Comparison of ENCODE assay signal across 31 cellular contexts in the genomic region with DNA sequence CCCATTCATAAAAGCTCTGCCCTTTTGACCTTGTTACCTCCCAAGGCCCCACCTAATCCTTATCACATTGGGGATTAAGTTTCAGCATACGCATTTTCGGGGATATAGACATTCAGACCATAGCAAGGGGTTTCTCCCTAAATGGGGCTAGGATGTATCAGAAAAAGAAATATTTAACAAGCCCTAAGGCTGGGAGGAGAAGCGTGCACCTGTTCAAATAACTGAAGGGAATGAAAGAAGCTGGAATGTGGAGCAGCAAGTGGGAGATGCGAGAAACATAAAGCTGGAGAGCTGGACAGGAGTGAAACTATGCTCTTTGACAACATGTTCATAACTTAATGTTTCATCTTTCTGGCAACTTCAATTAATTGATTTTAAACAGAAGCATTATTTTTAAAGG.
"Had no signal": no experiment of that assay in that cellular context is flagged by ENCODE, and none has a peak within 500 bp of the region (broad histone marks: within the 10 kb centered on the region; RNA-seq: fewer than 3 reads in every experiment).

No MANE protein-coding gene starts in this region.

- H3K27ac ChIP-seq: ascending aorta, cardiac muscle cell, VCaP had no signal

- H3K4me3 Mint-ChIP-seq: activated B cell treated with CpG ODN at 0.5 μM for 24 hours; activated CD4-positive, alpha-beta memory T cell treated with anti-CD3 and anti-CD28 coated beads for 36 hours; activated CD4-positive, alpha-beta T cell treated with anti-CD3 and anti-CD28 coated beads, Interleukin-2, amount 10 ng/mL, durations not matched to agents 24 days and 14 days; activated CD8-positive, alpha-beta T cell treated with anti-CD3 and anti-CD28 coated beads for 36 hours; activated naive CD4-positive, alpha-beta T cell treated with anti-CD3 and anti-CD28 coated beads, Interleukin-2, amount 10 ng/mL, durations not matched to agents 7 days and 5 days; activated naive CD4-positive, alpha-beta T cell treated with anti-CD3 and anti-CD28 coated beads, Interleukin-2, amount 50 U/mL, for 24 hours; activated naive CD8-positive, alpha-beta T cell; activated naive CD8-positive, alpha-beta T cell treated with anti-CD3 and anti-CD28 coated beads, Interleukin-2, amount 10 ng/mL, durations not matched to agents 7 days and 5 days; activated naive CD8-positive, alpha-beta T cell treated with anti-CD3 and anti-CD28 coated beads, Interleukin-2, amount 50 U/mL, for 24 hours; activated T-cell treated with anti-CD3 and anti-CD28 coated beads, Interleukin-2, amount 50 U/mL, for 24 hours; brain; central memory CD8-positive, alpha-beta T cell; T-helper 17 cell had no signal

- H3K27me3 ChIP-seq: ascending aorta, cardiac muscle cell had no signal

- H3K9me3 ChIP-seq: ascending aorta had no signal

- H3K4me1 ChIP-seq: ascending aorta had no signal

- H3K27me3 Mint-ChIP-seq: activated B cell treated with CpG ODN at 0.5 μM for 24 hours; activated CD4-positive, alpha-beta memory T cell treated with anti-CD3 and anti-CD28 coated beads for 36 hours; activated CD4-positive, alpha-beta T cell treated with anti-CD3 and anti-CD28 coated beads, Interleukin-2, amount 10 ng/mL, durations not matched to agents 24 days and 14 days; activated CD8-positive, alpha-beta T cell treated with anti-CD3 and anti-CD28 coated beads for 36 hours; activated naive CD4-positive, alpha-beta T cell treated with anti-CD3 and anti-CD28 coated beads, Interleukin-2, amount 10 ng/mL, durations not matched to agents 7 days and 5 days; activated naive CD4-positive, alpha-beta T cell treated with anti-CD3 and anti-CD28 coated beads, Interleukin-2, amount 50 U/mL, for 24 hours; activated naive CD8-positive, alpha-beta T cell; activated naive CD8-positive, alpha-beta T cell treated with anti-CD3 and anti-CD28 coated beads, Interleukin-2, amount 10 ng/mL, durations not matched to agents 7 days and 5 days; activated naive CD8-positive, alpha-beta T cell treated with anti-CD3 and anti-CD28 coated beads, Interleukin-2, amount 50 U/mL, for 24 hours; activated T-cell treated with anti-CD3 and anti-CD28 coated beads, Interleukin-2, amount 50 U/mL, for 24 hours; central memory CD8-positive, alpha-beta T cell; T-helper 17 cell had no signal

- H3K27ac Mint-ChIP-seq: activated B cell treated with CpG ODN at 0.5 μM for 24 hours; activated CD4-positive, alpha-beta memory T cell treated with anti-CD3 and anti-CD28 coated beads for 36 hours; activated CD4-positive, alpha-beta T cell treated with anti-CD3 and anti-CD28 coated beads, Interleukin-2, amount 10 ng/mL, durations not matched to agents 24 days and 14 days; activated CD8-positive, alpha-beta T cell treated with anti-CD3 and anti-CD28 coated beads for 36 hours; activated naive CD4-positive, alpha-beta T cell treated with anti-CD3 and anti-CD28 coated beads, Interleukin-2, amount 10 ng/mL, durations not matched to agents 7 days and 5 days; activated naive CD4-positive, alpha-beta T cell treated with anti-CD3 and anti-CD28 coated beads, Interleukin-2, amount 50 U/mL, for 24 hours; activated naive CD8-positive, alpha-beta T cell; activated naive CD8-positive, alpha-beta T cell treated with anti-CD3 and anti-CD28 coated beads, Interleukin-2, amount 10 ng/mL, durations not matched to agents 7 days and 5 days; activated naive CD8-positive, alpha-beta T cell treated with anti-CD3 and anti-CD28 coated beads, Interleukin-2, amount 50 U/mL, for 24 hours; activated T-cell treated with anti-CD3 and anti-CD28 coated beads, Interleukin-2, amount 50 U/mL, for 24 hours; activated T-helper 2 cell treated with anti-CD3 and anti-CD28 coated beads, Interferon-gamma antibody, Interleukin-2, Interleukin-4, amounts not matched to agents 10 μg/mL and 5 μg/mL and 100 μg/mL, durations not matched to agents 14 hours and 24 hours and 36 hours; T-helper 17 cell had no signal

- H3K36me3 Mint-ChIP-seq: activated CD4-positive, alpha-beta memory T cell treated with anti-CD3 and anti-CD28 coated beads for 36 hours; activated naive CD4-positive, alpha-beta T cell treated with anti-CD3 and anti-CD28 coated beads, Interleukin-2, amount 10 ng/mL, durations not matched to agents 7 days and 5 days; activated naive CD4-positive, alpha-beta T cell treated with anti-CD3 and anti-CD28 coated beads, Interleukin-2, amount 50 U/mL, for 24 hours; activated naive CD8-positive, alpha-beta T cell; activated naive CD8-positive, alpha-beta T cell treated with anti-CD3 and anti-CD28 coated beads, Interleukin-2, amount 10 ng/mL, durations not matched to agents 7 days and 5 days; brain had no signal

- H3K4me3 ChIP-seq: ascending aorta, cardiac muscle cell had no signal

- H3K4me1 Mint-ChIP-seq: activated B cell treated with CpG ODN at 0.5 μM for 24 hours; activated CD4-positive, alpha-beta T cell treated with anti-CD3 and anti-CD28 coated beads, Interleukin-2, amount 10 ng/mL, durations not matched to agents 24 days and 14 days; activated naive CD4-positive, alpha-beta T cell treated with anti-CD3 and anti-CD28 coated beads, Interleukin-2, amount 10 ng/mL, durations not matched to agents 7 days and 5 days; activated naive CD4-positive, alpha-beta T cell treated with anti-CD3 and anti-CD28 coated beads, Interleukin-2, amount 50 U/mL, for 24 hours; activated naive CD8-positive, alpha-beta T cell treated with anti-CD3 and anti-CD28 coated beads, Interleukin-2, amount 10 ng/mL, durations not matched to agents 7 days and 5 days; activated naive CD8-positive, alpha-beta T cell treated with anti-CD3 and anti-CD28 coated beads, Interleukin-2, amount 50 U/mL, for 24 hours; brain; central memory CD8-positive, alpha-beta T cell; T-helper 17 cell had no signal

- H3K36me3 ChIP-seq: ascending aorta, cardiac muscle cell had no signal

- DNase-seq: activated B cell treated with CpG ODN at 0.5 μM for 24 hours; activated CD4-positive, alpha-beta memory T cell treated with anti-CD3 and anti-CD28 coated beads for 36 hours; activated CD4-positive, alpha-beta T cell treated with anti-CD3 and anti-CD28 coated beads for 4 hours; activated CD4-positive, alpha-beta T cell treated with anti-CD3 and anti-CD28 coated beads, Interleukin-2, amount 10 ng/mL, durations not matched to agents 24 days and 14 days; activated CD4-positive, alpha-beta T cell treated with anti-CD3 and anti-CD28 coated beads, Interleukin-2, amount 50 U/mL, for 1 hour; activated CD4-positive, alpha-beta T cell treated with anti-CD3 and anti-CD28 coated beads, Interleukin-2, amount 50 U/mL, for 4 hours; activated CD4-positive, CD25-positive, alpha-beta regulatory T cell treated with anti-CD3 and anti-CD28 coated beads, Interleukin-2, amount 50 U/mL, for 72 hours; activated CD8-positive, alpha-beta memory T cell treated with anti-CD3 and anti-CD28 coated beads, Interleukin-2, amount 50 U/mL, for 4 hours; activated CD8-positive, alpha-beta T cell treated with anti-CD3 and anti-CD28 coated beads for 36 hours; activated effector memory CD4-positive, alpha-beta T cell treated with Interleukin-2 at 50 U/mL for 16 hours; activated gamma-delta T cell; activated naive CD4-positive, alpha-beta T cell treated with anti-CD3 and anti-CD28 coated beads, Interleukin-2, amount 10 ng/mL, durations not matched to agents 7 days and 5 days; activated naive CD4-positive, alpha-beta T cell treated with Interleukin-2 at 50 U/mL for 16 hours; activated naive CD8-positive, alpha-beta T cell treated with anti-CD3 and anti-CD28 coated beads, Interleukin-2, amount 10 ng/mL, durations not matched to agents 7 days and 5 days; activated naive CD8-positive, alpha-beta T cell treated with anti-CD3 and anti-CD28 coated beads, Interleukin-2, amount 50 U/mL, for 24 hours; activated T-cell treated with anti-CD3 and anti-CD28 coated beads, Interleukin-2, amount 50 U/mL, for 24 hours; activated T-cell treated with anti-CD3 and anti-CD28 coated beads, Interleukin-2, amount 50 U/mL, for 48 hours; amygdala; anterior cingulate cortex; caudate nucleus; cerebellar nuclear complex; T-helper 17 cell; T1000 had no signal

- H3K9me3 Mint-ChIP-seq: activated CD4-positive, alpha-beta T cell treated with anti-CD3 and anti-CD28 coated beads, Interleukin-2, amount 10 ng/mL, durations not matched to agents 24 days and 14 days; brain had no signal
